Comparison of ENCODE assay signal across 27 cellular contexts in the genomic region with DNA sequence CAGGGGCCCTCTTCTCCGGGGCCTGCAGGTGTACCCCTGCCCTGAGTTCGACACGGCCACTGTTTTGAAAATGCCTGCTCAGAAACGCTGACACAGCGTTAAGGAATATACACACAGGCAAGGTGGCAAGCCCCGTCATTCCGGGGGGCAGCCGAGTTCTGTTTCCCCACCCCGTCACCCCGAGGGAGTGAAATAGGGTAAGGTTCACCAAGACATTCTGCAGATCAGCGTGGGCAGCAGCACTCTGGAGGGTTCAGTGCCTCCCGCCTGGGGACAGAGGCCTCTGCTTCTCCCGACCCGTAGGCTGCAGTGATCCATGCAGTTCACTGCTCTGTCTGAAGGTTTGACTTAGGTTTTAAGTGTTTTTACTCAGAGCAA.
DNase-seq lines count a peak whose midpoint lies in the region; ATAC-seq and TF ChIP-seq lines count a peak whose summit lies in the region.
"Had no signal": no experiment of that assay in that cellular context is flagged by ENCODE, and none has a peak within 500 bp of the region (broad histone marks: within the 10 kb centered on the region; RNA-seq: fewer than 3 reads in every experiment).

No MANE protein-coding gene starts in this region.

- H3K4me1 ChIP-seq in HEK293 (ENCODE audit: control insufficient read depth, insufficient read depth, low read length) (no peaks in the 10 kb centered on the region), right lobe of liver (peaks cover 0 to 49% (median 23%) of the 10 kb centered on the region in 4 donors), spleen (peaks cover 6 to 69% (median 35%) of the 10 kb centered on the region in 6 donors)
- H3K4me1 ChIP-seq: SJCRH30 had no signal

- H3K27ac ChIP-seq in HEK293 (ENCODE audit: extremely low read depth, low read depth, low read length) (no peak overlapping the region), right lobe of liver (no peak overlapping the region), spleen (no peak overlapping the region)
- H3K27ac ChIP-seq: BLaER1 treated with 17β-estradiol and CSF1 and Interleukin-3, amounts not matched to agents 10 nM and 100 nM; ovary; SJCRH30; tibial nerve had no signal

- intact Hi-C loops in right lobe of liver (cut with DNase I) (loop anchor here in 1 of 2 donors (10.0 kb wide), 1 partner anchor 63 kb away; a partner anchor contains a TSS), spleen (cut with DNase I; ENCODE audit: low total_unique reads) (no loop called here)

- TF ChIP-seq POLR2A in right lobe of liver (IDR thresholded peaks at IDR 0.05) (no peak), spleen (IDR thresholded peaks at IDR 0.05) (no peak)

- H3K9me3 ChIP-seq in HEK293 (ENCODE audit: control insufficient read depth, insufficient read depth, low read depth, low read length) (no peaks in the 10 kb centered on the region), right lobe of liver (no peaks in the 10 kb centered on the region), spleen (no peaks in the 10 kb centered on the region)
- H3K9me3 ChIP-seq: BLaER1 treated with 17β-estradiol and CSF1 and Interleukin-3, amounts not matched to agents 10 nM and 100 nM; ovary; SJCRH30; tibial nerve had no signal

- H3K9me3 Mint-ChIP-seq in brain, result peaks cover 0 to 3% (median 0%) of the 10 kb centered on the region in 5 experiments
- H3K9me3 Mint-ChIP-seq in stimulated activated naive B cell treated with anti-CD40 and anti-IgM and Interleukin-4, amounts not matched to agents 10 μg/mL and 1 μg/mL and 100 μg/mL, for 72 hours, result no peaks in the 10 kb centered on the region
- H3K9me3 Mint-ChIP-seq: activated naive CD8-positive, alpha-beta T cell treated with anti-CD3 and anti-CD28 coated beads for 36 hours; activated T-cell treated with anti-CD3 and anti-CD28 coated beads, Interleukin-2, amount 50 U/mL, for 24 hours; naive thymus-derived CD8-positive, alpha-beta T cell had no signal

- DNase-seq in right lobe of liver, result peak in 2 of 3 donors; percentile 15 to 40
- no peak for DNase-seq in stimulated activated naive B cell treated with anti-CD40 and anti-IgM and Interleukin-4, amounts not matched to agents 10 μg/mL and 1 μg/mL and 100 μg/mL, for 72 hours
- DNase-seq in NCI-H748 (lab: John Stamatoyannopoulos, UW; ENCODE audit: unreplicated experiment), result no peak
- DNase-seq in stimulated activated CD4-positive, alpha-beta T cell treated with anti-CD3 and anti-CD28 coated beads, Interleukin-12 subunit alpha, Interleukin-12 subunit beta, amount 100 ng/mL, for 4 hours, result no peak
- DNase-seq in spleen, result no peak
- DNase-seq: activated CD4-positive, alpha-beta T cell treated with anti-CD3 and anti-CD28 coated beads, Interleukin-2, amount 50 U/mL, for 1 hour; activated gamma-delta T cell; activated naive CD8-positive, alpha-beta T cell treated with anti-CD3 and anti-CD28 coated beads for 36 hours; activated T-cell treated with anti-CD3 and anti-CD28 coated beads, Interleukin-2, amount 50 U/mL, for 24 hours; DMS79; glutamatergic neuron; naive thymus-derived CD8-positive, alpha-beta T cell; NCI-H1092; NCI-H1694 treated with DMSO at 0.1 percent for 48 hours; NCI-H446 treated with DMSO at 0.1 percent for 48 hours; NCI-H82; ovary; SJCRH30; stimulated activated CD4-positive, alpha-beta T cell treated with anti-CD3 and anti-CD28 coated beads, Interleukin-2, amount 100 ng/mL, for 48 hours; SW 1271; T-helper 9 cell had no signal

- peaks cover 0 to 15% of the 10 kb centered on the region in 2 experiments; a peak in 1 of 3 replicates for H3K36me3 ChIP-seq in HEK293 (ENCODE audit: control insufficient read depth in 2 of 2, insufficient read depth in 1 of 2, low read length in 2 of 2)
- no peaks in the 10 kb centered on the region for H3K36me3 ChIP-seq in right lobe of liver
- H3K36me3 ChIP-seq in spleen, result peaks cover 0 to 60% (median 16%) of the 10 kb centered on the region in 6 donors
- H3K36me3 ChIP-seq: ovary, SJCRH30 had no signal

- no peak overlapping the region for H3K4me3 ChIP-seq in HEK293 (ENCODE audit: low read depth, low read length)
- H3K4me3 ChIP-seq in right lobe of liver, result no peak overlapping the region
- H3K4me3 ChIP-seq in spleen, result no peak overlapping the region
- H3K4me3 ChIP-seq: BLaER1 treated with 17β-estradiol and CSF1 and Interleukin-3, amounts not matched to agents 10 nM and 100 nM; lung; ovary; SJCRH30; tibial nerve had no signal

- no peak for ATAC-seq in right lobe of liver
- no peak for ATAC-seq in stimulated activated naive B cell treated with anti-CD40 and anti-IgM and Interleukin-4, amounts not matched to agents 10 μg/mL and 1 μg/mL and 100 μg/mL, for 72 hours (replicated peaks)
- ATAC-seq: HCT116; naive thymus-derived CD8-positive, alpha-beta T cell had no signal

- no peak overlapping the region for H3K4me3 Mint-ChIP-seq in brain
- H3K4me3 Mint-ChIP-seq in stimulated activated naive B cell treated with anti-CD40 and anti-IgM and Interleukin-4, amounts not matched to agents 10 μg/mL and 1 μg/mL and 100 μg/mL, for 72 hours, result no peak overlapping the region
- H3K4me3 Mint-ChIP-seq: activated naive CD8-positive, alpha-beta T cell treated with anti-CD3 and anti-CD28 coated beads for 36 hours; activated T-cell treated with anti-CD3 and anti-CD28 coated beads, Interleukin-2, amount 50 U/mL, for 24 hours had no signal

- CTCF ChIA-PET in HEK293 (lab: Yijun Ruan, JAX), result interaction anchor here (0.8 to 2.9 kb wide), 3 partner anchors 10 to 11 kb away, joined by 3 to 8 read pairs (median 5); no protein-coding TSS in a partner anchor

- POLR2A ChIA-PET in HEK293 (lab: Yijun Ruan, JAX), result no interaction called here

- peaks cover 44% of the 10 kb centered on the region for H3K4me1 Mint-ChIP-seq in brain
- peaks cover 23 to 47% of the 10 kb centered on the region in 2 donors for H3K4me1 Mint-ChIP-seq in stimulated activated naive B cell treated with anti-CD40 and anti-IgM and Interleukin-4, amounts not matched to agents 10 μg/mL and 1 μg/mL and 100 μg/mL, for 72 hours

- TF ChIP-seq CTCF in HEK293 (tag by site-specific recombination; IDR thresholded peaks at IDR 0.05) (no peak), brain (conservative IDR thresholded peaks at IDR 0.05) (no peak), right lobe of liver (IDR thresholded peaks at IDR 0.05) (no peak), spleen (IDR thresholded peaks at IDR 0.05 in 8 of 11, conservative IDR thresholded peaks at IDR 0.05 in 3 of 11) (no peak)

- WGBS in right lobe of liver (ENCODE audit: insufficient coverage, low coverage, low lambda C conversion rate, missing lambda C conversion rate), result 55% methylated on average over 4 of the region's 14 CpGs
- WGBS in spleen, 5 donors, result 87 to 93% (median 91%) methylated on average over 14 of the region's 14 CpGs

- H3K27me3 Mint-ChIP-seq in brain, result no peaks in the 10 kb centered on the region
- no peaks in the 10 kb centered on the region for H3K27me3 Mint-ChIP-seq in stimulated activated naive B cell treated with anti-CD40 and anti-IgM and Interleukin-4, amounts not matched to agents 10 μg/mL and 1 μg/mL and 100 μg/mL, for 72 hours
- H3K27me3 Mint-ChIP-seq: activated naive CD8-positive, alpha-beta T cell treated with anti-CD3 and anti-CD28 coated beads for 36 hours; activated T-cell treated with anti-CD3 and anti-CD28 coated beads, Interleukin-2, amount 50 U/mL, for 24 hours; naive thymus-derived CD8-positive, alpha-beta T cell had no signal

- peaks cover 15% of the 10 kb centered on the region for H3K36me3 Mint-ChIP-seq in brain
- peaks cover 24 to 61% of the 10 kb centered on the region in 2 donors for H3K36me3 Mint-ChIP-seq in stimulated activated naive B cell treated with anti-CD40 and anti-IgM and Interleukin-4, amounts not matched to agents 10 μg/mL and 1 μg/mL and 100 μg/mL, for 72 hours

- H3K27ac Mint-ChIP-seq in brain, result peak overlapping the region in 3 of 5 experiments; percentile 10 to 64 (median 58)
- H3K27ac Mint-ChIP-seq in stimulated activated naive B cell treated with anti-CD40 and anti-IgM and Interleukin-4, amounts not matched to agents 10 μg/mL and 1 μg/mL and 100 μg/mL, for 72 hours, result peak overlapping the region; percentile 47
- H3K27ac Mint-ChIP-seq: activated naive CD8-positive, alpha-beta T cell treated with anti-CD3 and anti-CD28 coated beads for 36 hours; activated T-cell treated with anti-CD3 and anti-CD28 coated beads, Interleukin-2, amount 50 U/mL, for 24 hours had no signal

- no peaks in the 10 kb centered on the region for H3K27me3 ChIP-seq in right lobe of liver
- H3K27me3 ChIP-seq in spleen (replicated peaks in 1 of 7), result no peaks in the 10 kb centered on the region
- H3K27me3 ChIP-seq: BLaER1 treated with 17β-estradiol and CSF1 and Interleukin-3, amounts not matched to agents 10 nM and 100 nM; ovary; SJCRH30; tibial nerve had no signal

TF ChIP-seq in HEK293, 187 proteins besides CTCF, POLR2A, EP300 and RAD21:
- TF ChIP-seq, protein P1, sequence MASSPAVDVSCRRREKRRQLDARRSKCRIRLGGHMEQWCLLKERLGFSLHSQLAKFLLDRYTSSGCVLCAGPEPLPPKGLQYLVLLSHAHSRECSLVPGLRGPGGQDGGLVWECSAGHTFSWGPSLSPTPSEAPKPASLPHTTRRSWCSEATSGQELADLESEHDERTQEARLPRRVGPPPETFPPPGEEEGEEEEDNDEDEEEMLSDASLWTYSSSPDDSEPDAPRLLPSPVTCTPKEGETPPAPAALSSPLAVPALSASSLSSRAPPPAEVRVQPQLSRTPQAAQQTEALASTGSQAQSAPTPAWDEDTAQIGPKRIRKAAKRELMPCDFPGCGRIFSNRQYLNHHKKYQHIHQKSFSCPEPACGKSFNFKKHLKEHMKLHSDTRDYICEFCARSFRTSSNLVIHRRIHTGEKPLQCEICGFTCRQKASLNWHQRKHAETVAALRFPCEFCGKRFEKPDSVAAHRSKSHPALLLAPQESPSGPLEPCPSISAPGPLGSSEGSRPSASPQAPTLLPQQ (tag by site-specific recombination; IDR thresholded peaks at IDR 0.05), result no peak
- TF ChIP-seq ZNF600 (tag by site-specific recombination; IDR thresholded peaks at IDR 0.05) (peak; percentile 57; the same call in 1 of the 2 replicates), BCL11A (tag by site-specific recombination; IDR thresholded peaks at IDR 0.05; ENCODE audit: low read depth) (no peak), SP3 (tag by site-specific recombination; IDR thresholded peaks at IDR 0.05) (no peak), ZFHX2 (tag by site-specific recombination; conservative IDR thresholded peaks at IDR 0.05) (peak; percentile 28; the same call in 1 of the 2 replicates)
TF ChIP-seq in HEK293: peak in this region for 2.

Comparison
In these comparisons a context has a peak if more than half of its experiments do, and no peak if none do; other contexts are left out.
1. DNase-seq: peak in right lobe of liver (2 of 3); none in stimulated activated naive B cell treated with anti-CD40 and anti-IgM and Interleukin-4, amounts not matched to agents 10 μg/mL and 1 μg/mL and 100 μg/mL, for 72 hours (single experiment), NCI-H748 (single experiment), stimulated activated CD4-positive, alpha-beta T cell treated with anti-CD3 and anti-CD28 coated beads, Interleukin-12 subunit alpha, Interleukin-12 subunit beta, amount 100 ng/mL, for 4 hours (single experiment) and spleen (single experiment).